In the genomic region with DNA sequence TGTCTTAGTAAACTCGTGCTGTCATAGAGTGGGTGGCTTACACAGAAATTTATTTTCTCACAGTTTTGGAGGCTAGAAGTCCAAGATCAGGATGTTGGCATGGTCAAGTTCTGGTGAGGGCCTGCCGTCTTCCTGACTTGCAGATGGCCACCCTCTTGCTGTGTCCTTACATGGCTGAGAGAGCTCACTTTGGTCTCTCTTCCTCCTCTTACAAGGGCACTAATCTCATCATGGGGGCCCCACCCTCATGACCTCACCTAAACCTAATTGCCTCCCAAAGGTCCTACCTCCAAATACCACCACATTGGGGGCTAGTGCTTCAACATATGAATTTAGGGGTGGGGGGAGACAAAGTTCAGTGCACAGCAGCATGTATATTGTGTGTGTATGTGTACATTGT, we compare ENCODE assay signal across 1 cellular context.
TF ChIP-seq lines count a peak whose summit lies in the region.

No MANE protein-coding gene starts in this region.

TF ChIP-seq in GM12878, 131 proteins besides CTCF, POLR2A, EP300 and RAD21:
- TF ChIP-seq CHD2 (IDR thresholded peaks at IDR 0.05; ENCODE audit: borderline replicate concordance, low read depth, low read length) = no peak
- TF ChIP-seq, protein P1, sequence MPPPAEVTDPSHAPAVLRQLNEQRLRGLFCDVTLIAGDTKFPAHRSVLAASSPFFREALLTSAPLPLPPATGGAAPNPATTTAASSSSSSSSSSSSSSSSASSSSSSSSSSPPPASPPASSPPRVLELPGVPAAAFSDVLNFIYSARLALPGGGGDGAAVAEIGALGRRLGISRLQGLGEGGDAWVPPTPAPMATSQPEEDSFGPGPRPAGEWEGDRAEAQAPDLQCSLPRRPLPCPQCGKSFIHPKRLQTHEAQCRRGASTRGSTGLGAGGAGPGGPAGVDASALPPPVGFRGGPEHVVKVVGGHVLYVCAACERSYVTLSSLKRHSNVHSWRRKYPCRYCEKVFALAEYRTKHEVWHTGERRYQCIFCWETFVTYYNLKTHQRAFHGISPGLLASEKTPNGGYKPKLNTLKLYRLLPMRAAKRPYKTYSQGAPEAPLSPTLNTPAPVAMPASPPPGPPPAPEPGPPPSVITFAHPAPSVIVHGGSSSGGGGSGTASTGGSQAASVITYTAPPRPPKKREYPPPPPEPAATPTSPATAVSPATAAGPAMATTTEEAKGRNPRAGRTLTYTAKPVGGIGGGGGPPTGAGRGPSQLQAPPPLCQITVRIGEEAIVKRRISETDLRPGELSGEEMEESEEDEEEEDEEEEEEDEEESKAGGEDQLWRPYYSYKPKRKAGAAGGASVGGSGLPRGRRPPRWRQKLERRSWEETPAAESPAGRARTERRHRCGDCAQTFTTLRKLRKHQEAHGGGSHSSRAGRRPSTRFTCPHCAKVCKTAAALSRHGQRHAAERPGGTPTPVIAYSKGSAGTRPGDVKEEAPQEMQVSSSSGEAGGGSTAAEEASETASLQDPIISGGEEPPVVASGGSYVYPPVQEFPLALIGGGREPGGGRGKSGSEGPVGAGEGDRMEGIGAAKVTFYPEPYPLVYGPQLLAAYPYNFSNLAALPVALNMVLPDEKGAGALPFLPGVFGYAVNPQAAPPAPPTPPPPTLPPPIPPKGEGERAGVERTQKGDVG (CRISPR knock-in tag; IDR thresholded peaks at IDR 0.05) = no peak
- no peak for TF ChIP-seq TCF7 (IDR thresholded peaks at IDR 0.05; ENCODE audit: borderline replicate concordance)
- TF ChIP-seq, protein P2, sequence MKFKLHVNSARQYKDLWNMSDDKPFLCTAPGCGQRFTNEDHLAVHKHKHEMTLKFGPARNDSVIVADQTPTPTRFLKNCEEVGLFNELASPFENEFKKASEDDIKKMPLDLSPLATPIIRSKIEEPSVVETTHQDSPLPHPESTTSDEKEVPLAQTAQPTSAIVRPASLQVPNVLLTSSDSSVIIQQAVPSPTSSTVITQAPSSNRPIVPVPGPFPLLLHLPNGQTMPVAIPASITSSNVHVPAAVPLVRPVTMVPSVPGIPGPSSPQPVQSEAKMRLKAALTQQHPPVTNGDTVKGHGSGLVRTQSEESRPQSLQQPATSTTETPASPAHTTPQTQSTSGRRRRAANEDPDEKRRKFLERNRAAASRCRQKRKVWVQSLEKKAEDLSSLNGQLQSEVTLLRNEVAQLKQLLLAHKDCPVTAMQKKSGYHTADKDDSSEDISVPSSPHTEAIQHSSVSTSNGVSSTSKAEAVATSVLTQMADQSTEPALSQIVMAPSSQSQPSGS (IDR thresholded peaks at IDR 0.05; ENCODE audit: low read length) = no peak
- TF ChIP-seq EGR1 (IDR thresholded peaks at IDR 0.05; ENCODE audit: borderline replicate concordance in 1 of 2, low read depth in 2 of 2, low read length in 2 of 2) = no peak
- TF ChIP-seq NR2C1 (IDR thresholded peaks at IDR 0.05) = no peak
- no peak for TF ChIP-seq SIX5 (IDR thresholded peaks at IDR 0.05; ENCODE audit: low read depth, low read length, severe bottlenecking)
- TF ChIP-seq KDM1A (IDR thresholded peaks at IDR 0.05; ENCODE audit: borderline replicate concordance) = no peak
- TF ChIP-seq SRF (IDR thresholded peaks at IDR 0.05; ENCODE audit: low read depth in 2 of 2, low read length in 2 of 2) = no peak
- TF ChIP-seq CBX3 (IDR thresholded peaks at IDR 0.05; ENCODE audit: borderline replicate concordance, low read depth) = no peak
- TF ChIP-seq, protein P3, sequence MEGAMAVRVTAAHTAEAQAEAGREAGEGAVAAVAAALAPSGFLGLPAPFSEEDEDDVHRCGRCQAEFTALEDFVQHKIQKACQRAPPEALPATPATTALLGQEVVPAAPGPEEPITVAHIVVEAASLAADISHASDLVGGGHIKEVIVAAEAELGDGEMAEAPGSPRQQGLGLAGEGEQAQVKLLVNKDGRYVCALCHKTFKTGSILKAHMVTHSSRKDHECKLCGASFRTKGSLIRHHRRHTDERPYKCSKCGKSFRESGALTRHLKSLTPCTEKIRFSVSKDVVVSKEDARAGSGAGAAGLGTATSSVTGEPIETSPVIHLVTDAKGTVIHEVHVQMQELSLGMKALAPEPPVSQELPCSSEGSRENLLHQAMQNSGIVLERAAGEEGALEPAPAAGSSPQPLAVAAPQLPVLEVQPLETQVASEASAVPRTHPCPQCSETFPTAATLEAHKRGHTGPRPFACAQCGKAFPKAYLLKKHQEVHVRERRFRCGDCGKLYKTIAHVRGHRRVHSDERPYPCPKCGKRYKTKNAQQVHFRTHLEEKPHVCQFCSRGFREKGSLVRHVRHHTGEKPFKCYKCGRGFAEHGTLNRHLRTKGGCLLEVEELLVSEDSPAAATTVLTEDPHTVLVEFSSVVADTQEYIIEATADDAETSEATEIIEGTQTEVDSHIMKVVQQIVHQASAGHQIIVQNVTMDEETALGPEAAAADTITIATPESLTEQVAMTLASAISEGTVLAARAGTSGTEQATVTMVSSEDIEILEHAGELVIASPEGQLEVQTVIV (IDR thresholded peaks at IDR 0.05; ENCODE audit: borderline replicate concordance, partially characterized antibody) = no peak
